ENCODE assay signal across 16 cellular contexts in genomic region chr3:88412346-88412745, GRCh38.
DNase-seq lines count a peak whose midpoint lies in the region; TF ChIP-seq lines count a peak whose summit lies in the region.
"Had no signal": no experiment of that assay in that cellular context is flagged by ENCODE, and none has a peak within 500 bp of the region (broad histone marks: within the 10 kb centered on the region; RNA-seq: fewer than 3 reads in every experiment).

No MANE protein-coding gene starts in this region.

- H2AFZ ChIP-seq in ACC112 (ENCODE audit: low read length, unreplicated experiment) = peak overlapping the region; percentile 65
- H2AFZ ChIP-seq: GM23338 had no signal

- no peak overlapping the region for H3K4me3 ChIP-seq in ACC112 (ENCODE audit: low read depth, low read length)
- no peak overlapping the region for H3K4me3 ChIP-seq in astrocyte of the spinal cord (ENCODE audit: low read depth, low read length)
- H3K4me3 ChIP-seq: BLaER1 treated with 17β-estradiol and CSF1 and Interleukin-3, amounts not matched to agents 10 nM and 100 nM; GM23338 had no signal

- in situ Hi-C loops in astrocyte of the spinal cord (cut with HindIII; ENCODE audit: low sequenced_read_pairs) (no loop called here), GM13977 (cut with MboI; ENCODE audit: low pct_unique_long_range_greater_than_20kb, low sequenced_read_pairs, unreplicated experiment) (no loop called here)

- no peak overlapping the region for H3K27ac ChIP-seq in ACC112 (ENCODE audit: low read depth, low read length)
- H3K27ac ChIP-seq: BLaER1 treated with 17β-estradiol and CSF1 and Interleukin-3, amounts not matched to agents 10 nM and 100 nM had no signal

- no peaks in the 10 kb centered on the region for H3K4me1 ChIP-seq in ACC112 (ENCODE audit: control insufficient read depth, insufficient read depth, low read length, unreplicated experiment)
- H3K4me1 ChIP-seq: BLaER1 treated with 17β-estradiol and CSF1 and Interleukin-3, amounts not matched to agents 10 nM and 100 nM had no signal

- H3K27me3 ChIP-seq in ACC112 (ENCODE audit: insufficient read depth, low read length) = no peaks in the 10 kb centered on the region
- H3K27me3 ChIP-seq: BLaER1 treated with 17β-estradiol and CSF1 and Interleukin-3, amounts not matched to agents 10 nM and 100 nM had no signal

- no peaks in the 10 kb centered on the region for H3K36me3 ChIP-seq in ACC112 (ENCODE audit: insufficient read depth, low read length)
- H3K36me3 ChIP-seq: BLaER1 treated with 17β-estradiol and CSF1 and Interleukin-3, amounts not matched to agents 10 nM and 100 nM had no signal

- TF ChIP-seq CTCF in astrocyte of the spinal cord (IDR thresholded peaks at IDR 0.05; ENCODE audit: low read depth, low read length) (no peak), GM13977 (IDR thresholded peaks at IDR 0.05; ENCODE audit: extremely low read depth, insufficient read depth, missing control alignments) (no peak)

- H3K79me2 ChIP-seq in ACC112 (ENCODE audit: control insufficient read depth, insufficient read depth, low read length, unreplicated experiment) = no peaks in the 10 kb centered on the region

- peak; percentile 19 for DNase-seq in amniotic epithelial cell (ENCODE audit: low read depth)
- DNase-seq in astrocyte of the spinal cord (ENCODE audit: low read depth, low spot score) = peak; percentile 7
- peak; percentile 6 for DNase-seq in glomerular visceral epithelial cell (ENCODE audit: extremely low spot score)
- DNase-seq in NCI-H1092 (lab: John Stamatoyannopoulos, UW) = no peak
- DNase-seq in SHP77 (lab: John Stamatoyannopoulos, UW) = no peak
- no peak for DNase-seq in amniotic stem cell (lab: John Stamatoyannopoulos, UW)
- DNase-seq in GM13977 (ENCODE audit: low spot score) = no peak
- DNase-seq: 8988T; Calu3; CD8-positive, alpha-beta T cell; DMS79 treated with DMSO at 0.1 percent for 48 hours; GF-D8; HCEC 1CT had no signal

Comparison
In these comparisons a context has a peak if more than half of its experiments do, and no peak if none do; other contexts are left out.
1. DNase-seq: peak in amniotic epithelial cell (single experiment), astrocyte of the spinal cord (single experiment) and glomerular visceral epithelial cell (single experiment); none in NCI-H1092 (single experiment), SHP77 (0 of 2), amniotic stem cell (single experiment) and GM13977 (single experiment).